In the genomic region with DNA sequence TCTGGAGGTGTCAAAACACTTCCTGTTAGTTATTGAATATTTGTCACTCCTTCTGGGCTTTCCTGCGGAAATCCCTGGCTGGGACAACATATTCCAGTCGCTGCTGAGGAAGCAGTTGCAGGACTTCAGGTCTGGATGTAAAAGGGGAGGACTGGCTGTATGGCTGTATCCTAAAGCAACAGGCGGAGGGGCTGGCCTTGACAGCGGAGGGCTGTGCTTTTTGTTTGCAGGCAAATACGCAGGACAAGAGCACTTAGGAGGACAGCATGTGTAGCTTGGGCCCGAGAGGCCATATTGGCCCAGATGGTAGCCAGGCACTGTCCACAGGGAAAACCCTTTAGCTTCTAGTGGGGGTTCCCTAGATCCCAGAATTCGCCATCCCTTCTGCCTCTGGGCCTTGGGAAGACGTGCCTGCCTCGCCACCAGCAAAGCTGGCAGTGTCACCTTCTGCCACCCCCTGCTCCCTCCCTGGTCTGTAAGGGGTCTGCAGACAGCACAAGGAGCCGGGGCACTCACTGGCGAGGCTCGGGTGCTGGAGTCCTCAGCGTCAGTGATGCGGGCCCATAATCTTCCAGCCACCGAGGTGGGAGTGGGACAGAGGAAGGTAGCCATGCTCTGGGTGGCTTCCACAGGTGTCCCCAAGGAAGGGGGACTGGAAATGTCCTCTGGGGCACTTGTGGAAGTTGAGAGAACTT, we compare ENCODE assay signal across 18 cellular contexts. TPM values are rescaled to one million over a fixed set of nuclear protein-coding genes. Genes with fewer than 3 reads are reported as not detected.
DNase-seq lines count a peak whose midpoint lies in the region; ATAC-seq and TF ChIP-seq lines count a peak whose summit lies in the region.
"Had no signal": no experiment of that assay in that cellular context is flagged by ENCODE, and none has a peak within 500 bp of the region (broad histone marks: within the 10 kb centered on the region; RNA-seq: fewer than 3 reads in every experiment).

No MANE protein-coding gene starts in this region.

- DNase-seq in left ventricle myocardium inferior (peak; percentile 4), right cardiac atrium (no peak), glutamatergic neuron (peak; percentile 64), neural crest cell (ENCODE audit: low read depth, low spot score) (no peak), NCI-H146 treated with DMSO at 0.1 percent for 48 hours (lab: John Stamatoyannopoulos, UW; ENCODE audit: unreplicated experiment) (no peak)
- no peak for DNase-seq in activated CD8-positive, alpha-beta memory T cell treated with anti-CD3 and anti-CD28 coated beads, Interleukin-2, amount 50 U/mL, for 48 hours
- DNase-seq: CD4-positive, alpha-beta memory T cell; DND-41; MG63; NCI-H1417; NCI-H187; NCI-H446; NCI-H526 treated with DMSO at 0.1 percent for 48 hours; SHP77 treated with DMSO at 0.1 percent for 48 hours had no signal

- H3K36me3 Mint-ChIP-seq in glutamatergic neuron (ENCODE audit: unreplicated experiment) (no peaks in the 10 kb centered on the region), neural crest cell (ENCODE audit: low read depth) (peaks cover 6% of the 10 kb centered on the region)
- H3K36me3 Mint-ChIP-seq: CD4-positive, alpha-beta memory T cell had no signal

- H3K4me3 ChIP-seq in left ventricle myocardium inferior: no peak overlapping the region
- no peak overlapping the region for H3K4me3 ChIP-seq in right cardiac atrium (ENCODE audit: low read length)
- H3K4me3 ChIP-seq: BLaER1 treated with 17β-estradiol and CSF1 and Interleukin-3, amounts not matched to agents 10 nM and 100 nM; K562; MG63 had no signal

- H3K27ac Mint-ChIP-seq in glutamatergic neuron (ENCODE audit: unreplicated experiment): peak overlapping the region; percentile 72
- peak overlapping the region; percentile 50 for H3K27ac Mint-ChIP-seq in neural crest cell (ENCODE audit: unreplicated experiment)

- peaks cover 46% of the 10 kb centered on the region for H3K4me1 Mint-ChIP-seq in glutamatergic neuron (ENCODE audit: low read depth, unreplicated experiment)
- peaks cover 9% of the 10 kb centered on the region for H3K4me1 Mint-ChIP-seq in neural crest cell

- H3K27me3 ChIP-seq in left ventricle myocardium inferior (ENCODE audit: low read depth) (peaks cover 85% of the 10 kb centered on the region), right cardiac atrium (ENCODE audit: control insufficient read depth, insufficient read depth) (no peaks in the 10 kb centered on the region)
- H3K27me3 ChIP-seq: MG63 had no signal

- H3K27me3 Mint-ChIP-seq in glutamatergic neuron (ENCODE audit: unreplicated experiment) (peaks cover 7% of the 10 kb centered on the region), neural crest cell (ENCODE audit: low read depth) (peaks cover 11% of the 10 kb centered on the region)

- H3K27ac ChIP-seq in left ventricle myocardium inferior (replicated peaks) (no peak overlapping the region), right cardiac atrium (ENCODE audit: low read length) (no peak overlapping the region)
- H3K27ac ChIP-seq: BLaER1 treated with 17β-estradiol and CSF1 and Interleukin-3, amounts not matched to agents 10 nM and 100 nM had no signal

- H3K9me3 Mint-ChIP-seq in glutamatergic neuron (ENCODE audit: unreplicated experiment) (peaks cover 7% of the 10 kb centered on the region), neural crest cell (no peaks in the 10 kb centered on the region)
- H3K9me3 Mint-ChIP-seq: CD4-positive, alpha-beta memory T cell had no signal

- no peaks in the 10 kb centered on the region for H3K36me3 ChIP-seq in left ventricle myocardium inferior
- H3K36me3 ChIP-seq: MG63 had no signal

- no peak for ATAC-seq in right cardiac atrium
- no peak for ATAC-seq in HG02840 (IDR thresholded peaks at IDR 0.05; ENCODE audit: low FRiP score, unreplicated experiment)
- ATAC-seq: K562 had no signal

- H3K4me3 Mint-ChIP-seq in glutamatergic neuron (ENCODE audit: unreplicated experiment): no peak overlapping the region
- peak overlapping the region; percentile 10 for H3K4me3 Mint-ChIP-seq in neural crest cell
- H3K4me3 Mint-ChIP-seq: CD4-positive, alpha-beta memory T cell had no signal

- 88% methylated on average over 15 of the region's 15 CpGs for WGBS in right cardiac atrium

- H3K9me3 ChIP-seq in left ventricle myocardium inferior (replicated peaks): no peaks in the 10 kb centered on the region
- no peaks in the 10 kb centered on the region for H3K9me3 ChIP-seq in right cardiac atrium (ENCODE audit: control insufficient read depth, low read length)
- H3K9me3 ChIP-seq: BLaER1 treated with 17β-estradiol and CSF1 and Interleukin-3, amounts not matched to agents 10 nM and 100 nM; MG63 had no signal

- peaks cover 7% of the 10 kb centered on the region for H3K4me1 ChIP-seq in left ventricle myocardium inferior
- no peaks in the 10 kb centered on the region for H3K4me1 ChIP-seq in right cardiac atrium (ENCODE audit: control insufficient read depth, insufficient read depth, low read length)

- intact Hi-C loops in left ventricle myocardium inferior (cut with micrococcal nuclease) (loop anchor here (10.0 kb wide), 1 partner anchor 405 kb away; no protein-coding TSS in a partner anchor), right cardiac atrium (cut with DNase I) (loop anchor here in 2 of 4 donors (10.0 kb wide), 2 partner anchors 405 to 605 kb away; a partner anchor contains a TSS)

- no peak for TF ChIP-seq CTCF in left ventricle myocardium inferior (IDR thresholded peaks at IDR 0.05; ENCODE audit: borderline replicate concordance)
- TF ChIP-seq CTCF in glutamatergic neuron (IDR thresholded peaks at IDR 0.05; ENCODE audit: partially characterized antibody, unreplicated experiment): no peak
- no peak for TF ChIP-seq CTCF in neural crest cell (conservative IDR thresholded peaks at IDR 0.05)

RNA-seq across cellular contexts. Expression of a gene that starts 6.7 kb away (rescaled TPM):
- total RNA-seq in left ventricle myocardium inferior (3.0 TPM), right cardiac atrium (10 to 100 TPM in 1 of 4 donors, 1 to 10 TPM in 3; 2.1 to 14.0 (median 3.4) TPM), glutamatergic neuron (ENCODE audit: unreplicated experiment) (18.5 TPM), neural crest cell (12.7 and 16.5 TPM in 2 replicates)
- polyA plus RNA-seq in right cardiac atrium: 1.7 TPM
- total RNA-seq: CD4-positive, alpha-beta memory T cell; K562; LHCN-M2 had no signal
- polyA plus RNA-seq: CD4-positive, alpha-beta memory T cell; K562 had no signal

RNA-seq across cellular contexts. Expression of a gene that starts 42.0 kb away (rescaled TPM):
- total RNA-seq in left ventricle myocardium inferior: 17.0 TPM
- 10 to 100 TPM; 19.2 to 25.4 (median 22.4) TPM for total RNA-seq in right cardiac atrium
- 11.0 TPM for polyA plus RNA-seq in right cardiac atrium
- 42.1 TPM for total RNA-seq in glutamatergic neuron (ENCODE audit: unreplicated experiment)
- 47.2 and 51.9 TPM in 2 replicates for total RNA-seq in neural crest cell

Comparison
In these comparisons a context has a peak if more than half of its experiments do, and no peak if none do; other contexts are left out.
1. DNase-seq: peak in left ventricle myocardium inferior (single experiment) and glutamatergic neuron (single experiment); none in right cardiac atrium (0 of 3), neural crest cell (single experiment), activated CD8-positive, alpha-beta memory T cell treated with anti-CD3 and anti-CD28 coated beads, Interleukin-2, amount 50 U/mL, for 48 hours (single experiment) and NCI-H146 treated with DMSO at 0.1 percent for 48 hours (single experiment).